In genomic region chr1:173473599-173474011, GRCh38 we compare ENCODE assay signal across 10 cellular contexts. TPM values are rescaled to one million over a fixed set of nuclear protein-coding genes. Genes with fewer than 3 reads are reported as not detected.
DNase-seq lines count a peak whose midpoint lies in the region; ATAC-seq and TF ChIP-seq lines count a peak whose summit lies in the region.
"Had no signal": no experiment of that assay in that cellular context is flagged by ENCODE, and none has a peak within 500 bp of the region (broad histone marks: within the 10 kb centered on the region; RNA-seq: fewer than 3 reads in every experiment).

No MANE protein-coding gene starts in this region.

- H3K4me2 ChIP-seq in Loucy (ENCODE audit: low read depth, low read length, poor library complexity, severe bottlenecking) = peak overlapping the region; percentile 31

- no peak for ATAC-seq in GM19452 (IDR thresholded peaks at IDR 0.05; ENCODE audit: unreplicated experiment)
- ATAC-seq in stimulated activated naive CD8-positive, alpha-beta T cell treated with anti-CD3 and anti-CD28 coated beads, Interleukin-15, Interleukin-2, amounts not matched to agents 100 U/mL and 50 U/mL, for 24 hours = no peak
- ATAC-seq: gastrocnemius medialis had no signal

- CTCF ChIA-PET in CD4-positive, alpha-beta memory T cell (lab: Charles Lee; ENCODE audit: partially characterized antibody) = interaction anchor here (0.9 to 2.2 kb wide), 2 partner anchors 43 to 54 kb away, joined by 3 to 17 read pairs; no protein-coding TSS in a partner anchor

- H3K36me3 Mint-ChIP-seq in CD4-positive, alpha-beta memory T cell = peaks cover 40 to 49% of the 10 kb centered on the region in 2 donors

- peaks cover 0 to 34% (median 16%) of the 10 kb centered on the region in 8 donors for H3K9me3 Mint-ChIP-seq in CD4-positive, alpha-beta memory T cell

- H3K27ac Mint-ChIP-seq in CD4-positive, alpha-beta memory T cell = peak overlapping the region in 2 of 7 donors; percentile 13 to 57

- H3K9me2 ChIP-seq in Loucy (replicated peaks; ENCODE audit: low read depth, low read length) = no peaks in the 10 kb centered on the region

- peak overlapping the region; percentile 63 to 97 for H3K27ac ChIP-seq in mucosa of rectum (ENCODE audit: low read depth in 2 of 2, low read length in 2 of 2)
- no peak overlapping the region for H3K27ac ChIP-seq in CD4-positive, alpha-beta memory T cell (ENCODE audit: low read depth, low read length)

- H2AFZ ChIP-seq in Loucy (ENCODE audit: low read length) = no peak overlapping the region

- no peaks in the 10 kb centered on the region for H3K27me3 ChIP-seq in Loucy (ENCODE audit: insufficient read depth, low read length, poor library complexity, severe bottlenecking)
- H3K27me3 ChIP-seq in mucosa of rectum (ENCODE audit: control insufficient read depth in 2 of 2, insufficient read depth in 2 of 2, low read length in 2 of 2) = no peaks in the 10 kb centered on the region
- H3K27me3 ChIP-seq in CD4-positive, alpha-beta memory T cell (ENCODE audit: insufficient read depth, low read length) = no peaks in the 10 kb centered on the region
- H3K27me3 ChIP-seq: gastrocnemius medialis had no signal

- peak; percentile 50 for DNase-seq in AG08395 (ENCODE audit: low spot score)
- DNase-seq in dermis blood vessel endothelial cell = peak; percentile 77
- no peak for DNase-seq in COR-L47 (lab: John Stamatoyannopoulos, UW)
- no peak for DNase-seq in CD4-positive, alpha-beta memory T cell
- DNase-seq in stimulated activated naive CD8-positive, alpha-beta T cell treated with anti-CD3 and anti-CD28 coated beads, Interleukin-15, Interleukin-2, amounts not matched to agents 100 U/mL and 50 U/mL, for 24 hours = no peak
- DNase-seq: gastrocnemius medialis, NCI-H1436 had no signal

- TF ChIP-seq CTCF in Loucy (conservative IDR thresholded peaks at IDR 0.05; ENCODE audit: low read length) = no peak

- H3K4me3 ChIP-seq in Loucy (ENCODE audit: low read length, poor library complexity, severe bottlenecking) (no peak overlapping the region), mucosa of rectum (ENCODE audit: low read length in 2 of 2) (no peak overlapping the region)
- no peak overlapping the region for H3K4me3 ChIP-seq in CD4-positive, alpha-beta memory T cell (ENCODE audit: low read length in 2 of 2)
- H3K4me3 ChIP-seq: gastrocnemius medialis had no signal

- H3K79me2 ChIP-seq in Loucy (ENCODE audit: insufficient read depth, low read length) = peaks cover 23% of the 10 kb centered on the region

- H3K9ac ChIP-seq in Loucy (ENCODE audit: low read depth, low read length, poor library complexity, severe bottlenecking) (no peak overlapping the region), mucosa of rectum (ENCODE audit: low read depth in 1 of 2, low read length in 2 of 2) (peak overlapping the region in 1 of 2 donors; percentile 37)

- H3K9me3 ChIP-seq in Loucy (ENCODE audit: insufficient read depth, low read depth, low read length) (peaks cover 7% of the 10 kb centered on the region; the same call in 1 of the 2 replicates), mucosa of rectum (ENCODE audit: control insufficient read depth in 2 of 2, low read length in 2 of 2) (peaks cover 0 to 4% of the 10 kb centered on the region in 2 donors)
- peaks cover 0 to 3% of the 10 kb centered on the region in 2 donors for H3K9me3 ChIP-seq in CD4-positive, alpha-beta memory T cell (ENCODE audit: control insufficient read depth in 1 of 2, low read length in 2 of 2)
- H3K9me3 ChIP-seq: gastrocnemius medialis had no signal

- H3K36me3 ChIP-seq in Loucy (ENCODE audit: insufficient read depth, low read length) (no peaks in the 10 kb centered on the region), mucosa of rectum (ENCODE audit: control insufficient read depth in 2 of 2, insufficient read depth in 2 of 2, low read length in 2 of 2) (no peaks in the 10 kb centered on the region)
- H3K36me3 ChIP-seq in CD4-positive, alpha-beta memory T cell (ENCODE audit: insufficient read depth, low read length) = no peaks in the 10 kb centered on the region
- H3K36me3 ChIP-seq: gastrocnemius medialis had no signal

- peaks cover 19% of the 10 kb centered on the region for H3K4me1 ChIP-seq in Loucy (ENCODE audit: insufficient read depth, low read length, poor library complexity, severe bottlenecking)
- peaks cover 28 to 40% of the 10 kb centered on the region in 2 donors for H3K4me1 ChIP-seq in mucosa of rectum (ENCODE audit: control insufficient read depth in 2 of 2, insufficient read depth in 2 of 2, low read length in 2 of 2)
- H3K4me1 ChIP-seq in CD4-positive, alpha-beta memory T cell (ENCODE audit: insufficient read depth, low read length) = peaks cover 43% of the 10 kb centered on the region

- no peaks in the 10 kb centered on the region for H3F3A ChIP-seq in Loucy (ENCODE audit: low read depth)

- H3K27me3 Mint-ChIP-seq in CD4-positive, alpha-beta memory T cell = no peaks in the 10 kb centered on the region

- peaks cover 35 to 57% (median 44%) of the 10 kb centered on the region in 4 donors for H3K4me1 Mint-ChIP-seq in CD4-positive, alpha-beta memory T cell

- H3K4me3 Mint-ChIP-seq in CD4-positive, alpha-beta memory T cell = peak overlapping the region in 2 of 8 donors; percentile 53 to 59

- peaks cover 12% of the 10 kb centered on the region for H4K20me1 ChIP-seq in Loucy (ENCODE audit: insufficient read depth, low read length, poor library complexity, severe bottlenecking)

- POLR2A ChIA-PET in CD4-positive, alpha-beta memory T cell (lab: Charles Lee; ENCODE audit: partially characterized antibody) = no interaction called here

- intact Hi-C loops in CD4-positive, alpha-beta memory T cell (cut with micrococcal nuclease) = loop anchor here (10.0 kb wide), 1 partner anchor 1521 kb away; the partner anchor contains the start of gene CACYBP

RNA-seq across cellular contexts. Expression of gene PRDX6, which starts 3.5 kb away (rescaled TPM):
- total RNA-seq in dermis blood vessel endothelial cell = 224 and 251 TPM in 2 replicates
- 10 to 100 TPM; 69.9 to 74.8 TPM for total RNA-seq in CD4-positive, alpha-beta memory T cell
- polyA plus RNA-seq in CD4-positive, alpha-beta memory T cell = 100 to 1,000 TPM in 1 of 2 donors, 10 to 100 TPM in 1; 88.5 to 112 TPM

Comparison
In these comparisons a context has a peak if more than half of its experiments do, and no peak if none do; other contexts are left out.
1. DNase-seq: peak in AG08395 (single experiment) and dermis blood vessel endothelial cell (single experiment); none in COR-L47 (single experiment), CD4-positive, alpha-beta memory T cell (0 of 5) and stimulated activated naive CD8-positive, alpha-beta T cell treated with anti-CD3 and anti-CD28 coated beads, Interleukin-15, Interleukin-2, amounts not matched to agents 100 U/mL and 50 U/mL, for 24 hours (single experiment).